8 cellular contexts compared by ENCODE assay signal in genomic region chr12:70365398-70365647, GRCh38. TPM values are rescaled to one million over a fixed set of nuclear protein-coding genes. Genes with fewer than 3 reads are reported as not detected.
DNase-seq lines count a peak whose midpoint lies in the region; ATAC-seq and TF ChIP-seq lines count a peak whose summit lies in the region.

No MANE protein-coding gene starts in this region.

- H3K14ac ChIP-seq in neuronal stem cell (ENCODE audit: low read length) = no peak overlapping the region

- no peak overlapping the region for H2BK15ac ChIP-seq in neuronal stem cell (ENCODE audit: low read length)

- no peak for ATAC-seq in CD4-positive, CD25-positive, alpha-beta regulatory T cell (ENCODE audit: low read depth in 2 of 2)
- no peak for ATAC-seq in effector memory CD8-positive, alpha-beta T cell (replicated peaks)
- ATAC-seq in HG02840 (IDR thresholded peaks at IDR 0.05; ENCODE audit: low FRiP score, unreplicated experiment) (no peak), HG02571 (IDR thresholded peaks at IDR 0.05; ENCODE audit: unreplicated experiment) (no peak), GM21390 (IDR thresholded peaks at IDR 0.05; ENCODE audit: unreplicated experiment) (no peak)

- no peaks in the 10 kb centered on the region for H3K79me1 ChIP-seq in neuronal stem cell (ENCODE audit: low read depth, low read length)

- DNase-seq in CD4-positive, CD25-positive, alpha-beta regulatory T cell = no peak
- DNase-seq in MM.1S (no peak), neuronal stem cell (ENCODE audit: low spot score) (no peak), GM10266 (ENCODE audit: extremely low spot score) (no peak)
- DNase-seq in effector memory CD8-positive, alpha-beta T cell = no peak

- no peaks in the 10 kb centered on the region for H3K36me3 Mint-ChIP-seq in CD4-positive, CD25-positive, alpha-beta regulatory T cell
- H3K36me3 Mint-ChIP-seq in effector memory CD8-positive, alpha-beta T cell (ENCODE audit: insufficient read depth) = peaks cover 5% of the 10 kb centered on the region

- H3K9me3 ChIP-seq in CD4-positive, CD25-positive, alpha-beta regulatory T cell (ENCODE audit: control insufficient read depth in 2 of 2, low read length in 2 of 2) = no peaks in the 10 kb centered on the region
- H3K9me3 ChIP-seq in MM.1S (replicated peaks; ENCODE audit: insufficient read depth, low read length) (no peaks in the 10 kb centered on the region), neuronal stem cell (replicated peaks in 1 of 2; ENCODE audit: control insufficient read depth in 2 of 2, insufficient read depth in 1 of 2, low read depth in 1 of 2, low read length in 2 of 2) (peaks cover 0 to 4% of the 10 kb centered on the region in 2 donors)

- no peaks in the 10 kb centered on the region for H3K9me2 ChIP-seq in MM.1S (replicated peaks; ENCODE audit: insufficient read depth, low read length)

- H2AFZ ChIP-seq in MM.1S (ENCODE audit: low read length) = peak overlapping the region; percentile 82
- H2AFZ ChIP-seq in neuronal stem cell (ENCODE audit: low read length) = peak overlapping the region; percentile 99

- no peak overlapping the region for H3K27ac Mint-ChIP-seq in CD4-positive, CD25-positive, alpha-beta regulatory T cell
- no peak overlapping the region for H3K27ac Mint-ChIP-seq in effector memory CD8-positive, alpha-beta T cell

- peak overlapping the region; percentile 94 for H3K18ac ChIP-seq in neuronal stem cell (ENCODE audit: low read length)

- H2BK12ac ChIP-seq in neuronal stem cell (ENCODE audit: low read length) = no peak overlapping the region

- H3K4me1 Mint-ChIP-seq in CD4-positive, CD25-positive, alpha-beta regulatory T cell = peaks cover 4 to 33% (median 17%) of the 10 kb centered on the region in 4 donors
- peaks cover 16 to 18% of the 10 kb centered on the region in 2 donors for H3K4me1 Mint-ChIP-seq in effector memory CD8-positive, alpha-beta T cell (ENCODE audit: low read depth in 2 of 2)

- H3K9me3 Mint-ChIP-seq in CD4-positive, CD25-positive, alpha-beta regulatory T cell = no peaks in the 10 kb centered on the region
- H3K9me3 Mint-ChIP-seq in effector memory CD8-positive, alpha-beta T cell = no peaks in the 10 kb centered on the region

- no peak overlapping the region for H4K8ac ChIP-seq in neuronal stem cell (ENCODE audit: low read depth, low read length)

- no peaks in the 10 kb centered on the region for H3K79me2 ChIP-seq in MM.1S (ENCODE audit: low read length)

- H2AK5ac ChIP-seq in neuronal stem cell (ENCODE audit: low read depth, low read length) = peak overlapping the region; percentile 70

- peaks cover 24% of the 10 kb centered on the region for H3K4me1 ChIP-seq in CD4-positive, CD25-positive, alpha-beta regulatory T cell (ENCODE audit: control insufficient read depth, insufficient read depth, low read length, poor library complexity, severe bottlenecking)
- H3K4me1 ChIP-seq in MM.1S (ENCODE audit: low read length) = no peaks in the 10 kb centered on the region; the same call in 1 of the 2 replicates
- peaks cover 3 to 4% of the 10 kb centered on the region in 2 donors for H3K4me1 ChIP-seq in neuronal stem cell (ENCODE audit: control insufficient read depth in 2 of 2, insufficient read depth in 1 of 2, low read depth in 1 of 2, low read length in 2 of 2)

- no peak for TF ChIP-seq CTCF in MM.1S (IDR thresholded peaks at IDR 0.05; ENCODE audit: low read length)
- no peak for TF ChIP-seq CTCF in GM10266 (IDR thresholded peaks at IDR 0.05; ENCODE audit: control insufficient read depth, insufficient read depth, low read depth, missing control alignments)

- H3K4ac ChIP-seq in neuronal stem cell (ENCODE audit: low read length) = no peak overlapping the region

- H3K9ac ChIP-seq in MM.1S (ENCODE audit: low read length) (peak overlapping the region; percentile 44; the same call in 1 of the 2 replicates), neuronal stem cell (ENCODE audit: low read depth, low read length, poor library complexity) (peak overlapping the region; percentile 91)

- H2BK5ac ChIP-seq in neuronal stem cell (ENCODE audit: low read length) = no peak overlapping the region

- peak overlapping the region; percentile 77 to 93 (median 88) for H3K4me3 Mint-ChIP-seq in CD4-positive, CD25-positive, alpha-beta regulatory T cell
- H3K4me3 Mint-ChIP-seq in effector memory CD8-positive, alpha-beta T cell = peak overlapping the region; percentile 93 to 99

- H3K27me3 Mint-ChIP-seq in CD4-positive, CD25-positive, alpha-beta regulatory T cell = peaks cover 43% of the 10 kb centered on the region
- H3K27me3 Mint-ChIP-seq in effector memory CD8-positive, alpha-beta T cell = peaks cover 12 to 18% of the 10 kb centered on the region in 2 donors

- H3K27me3 ChIP-seq in CD4-positive, CD25-positive, alpha-beta regulatory T cell (ENCODE audit: control insufficient read depth, insufficient read depth, low read length) = peaks cover 14% of the 10 kb centered on the region
- H3K27me3 ChIP-seq in MM.1S (replicated peaks; ENCODE audit: insufficient read depth, low read length) (peaks cover 19% of the 10 kb centered on the region; the same call in 1 of the 2 replicates), neuronal stem cell (ENCODE audit: control insufficient read depth in 3 of 3, insufficient read depth in 3 of 3, low read depth in 1 of 3, low read length in 3 of 3) (peaks cover 0 to 22% (median 13%) of the 10 kb centered on the region in 3 experiments)

- WGBS in neuronal stem cell (ENCODE audit: extremely low coverage in 2 of 2, insufficient read length in 2 of 2, insufficient replicate concordance in 1 of 2), 2 donors = no CpG with 5 or more reads among the region's 6 CpGs

- H3K4me2 ChIP-seq in MM.1S (ENCODE audit: low read depth, low read length) = peak overlapping the region; percentile 100
- peak overlapping the region; percentile 90 for H3K4me2 ChIP-seq in neuronal stem cell (ENCODE audit: insufficient read depth, low read length, poor library complexity, severe bottlenecking)

- H3K27ac ChIP-seq in CD4-positive, CD25-positive, alpha-beta regulatory T cell (ENCODE audit: insufficient read depth, low read length, poor library complexity, severe bottlenecking) = no peak overlapping the region
- H3K27ac ChIP-seq in MM.1S (ENCODE audit: low read length) (no peak overlapping the region), neuronal stem cell (replicated peaks; ENCODE audit: low read length) (no peak overlapping the region)

- no peaks in the 10 kb centered on the region for H4K20me1 ChIP-seq in MM.1S (ENCODE audit: insufficient read depth, low read length)

- no peak overlapping the region for H2BK120ac ChIP-seq in neuronal stem cell (ENCODE audit: low read depth, low read length)

- H3F3A ChIP-seq in MM.1S (ENCODE audit: insufficient read depth, low read length) = peaks cover 8% of the 10 kb centered on the region

- H3K4me3 ChIP-seq in CD4-positive, CD25-positive, alpha-beta regulatory T cell (ENCODE audit: low read depth, low read length) = peak overlapping the region; percentile 23
- H3K4me3 ChIP-seq in MM.1S (ENCODE audit: low read length) (peak overlapping the region; percentile 86), neuronal stem cell (ENCODE audit: low read length in 2 of 2) (peak overlapping the region; percentile 78 to 83)

- H3K23ac ChIP-seq in neuronal stem cell (ENCODE audit: low read depth, low read length, poor library complexity) = peak overlapping the region; percentile 12

- no peak overlapping the region for H4K91ac ChIP-seq in neuronal stem cell (ENCODE audit: low read depth, low read length, poor library complexity)

- no peaks in the 10 kb centered on the region for H3K36me3 ChIP-seq in CD4-positive, CD25-positive, alpha-beta regulatory T cell (ENCODE audit: control insufficient read depth, insufficient read depth, low read length)
- H3K36me3 ChIP-seq in MM.1S (replicated peaks; ENCODE audit: insufficient read depth, low read length) (no peaks in the 10 kb centered on the region), neuronal stem cell (replicated peaks in 1 of 2; ENCODE audit: control insufficient read depth in 2 of 2, insufficient read depth in 2 of 2, low read length in 2 of 2) (no peaks in the 10 kb centered on the region)

RNA-seq across cellular contexts. Expression of gene KCNMB4, which starts 0.8 kb away (rescaled TPM):
- total RNA-seq in CD4-positive, CD25-positive, alpha-beta regulatory T cell = 1.8 TPM
- under 1 TPM; 0.06 to 0.63 (median 0.49) TPM for polyA plus RNA-seq in CD4-positive, CD25-positive, alpha-beta regulatory T cell
- 5.2 TPM for polyA plus RNA-seq in neuronal stem cell (2013, experiment 1 of 2)
- 5.1 TPM for polyA plus RNA-seq in neuronal stem cell (2013, experiment 2 of 2)

Comparison
In these comparisons a context has a peak if more than half of its experiments do, and no peak if none do; other contexts are left out.
1. H3K4me3 ChIP-seq: peak in every context shown above with its lines; median percentile 86 in MM.1S; 80 in neuronal stem cell; 23 in CD4-positive, CD25-positive, alpha-beta regulatory T cell.